ENCODE assay signal across 8 cellular contexts in the genomic region with DNA sequence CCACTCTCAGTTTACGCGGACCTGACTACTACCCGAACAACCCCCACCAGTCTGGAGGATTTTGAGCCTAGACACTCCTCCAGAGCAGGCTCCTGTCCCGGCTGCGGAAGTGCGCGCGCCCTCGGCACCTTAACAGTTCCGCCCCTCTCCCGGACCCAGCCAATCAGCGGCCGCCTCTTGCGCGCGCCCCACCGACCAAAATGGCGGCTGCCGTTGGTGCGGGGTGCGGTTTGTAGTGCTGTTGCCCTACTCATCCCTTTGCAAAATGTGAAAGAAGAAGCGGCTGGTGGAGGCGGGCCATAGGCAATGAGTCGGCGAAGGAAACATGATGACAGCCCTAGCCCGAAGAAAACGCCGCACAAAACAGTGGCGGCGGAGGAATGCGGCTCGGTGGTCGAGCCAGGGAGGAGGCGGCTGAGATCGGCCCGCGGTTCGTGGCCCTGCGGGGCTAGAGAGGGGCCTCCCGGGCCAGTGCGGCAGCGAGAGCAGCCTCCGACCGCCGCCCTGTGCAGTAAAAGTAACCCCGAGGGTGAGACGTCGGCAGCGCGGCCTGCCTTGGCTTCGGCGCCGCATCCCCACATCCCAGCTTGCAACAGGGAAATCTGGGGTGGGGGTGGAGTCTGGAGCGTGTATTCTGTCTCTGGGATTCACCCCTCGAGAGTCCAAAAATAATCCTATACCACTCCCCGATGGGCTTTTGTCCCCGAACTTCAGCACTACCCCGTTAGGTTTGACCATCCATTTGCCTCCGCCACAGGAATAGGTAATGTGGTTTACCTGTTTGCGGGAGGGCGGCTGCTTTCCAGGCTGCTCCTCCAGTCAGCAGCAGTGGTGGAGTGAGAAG. TPM values are rescaled to one million over a fixed set of nuclear protein-coding genes. Genes with fewer than 3 reads are reported as not detected.
DNase-seq lines count a peak whose midpoint lies in the region; ATAC-seq and TF ChIP-seq lines count a peak whose summit lies in the region.

A gene (plus strand): TSS at position 191 of the 844 bp plus-strand sequence. CDS start 116 bp downstream, at position 307.

- intact Hi-C loops in PC-9 (cut with micrococcal nuclease; ENCODE audit: unreplicated experiment) = loop anchor here (1.0 kb wide), 2 partner anchors 107 to 137 kb away; no protein-coding TSS in a partner anchor

- BruUV-seq in PC-9 (replicated peaks; lab: Mats Ljungman, UMichigan) = TSS peak; percentile 85

- H3K36me3 ChIP-seq in PC-9 (ENCODE audit: low read depth) = peaks cover 18% of the 10 kb centered on the region
- H3K36me3 ChIP-seq in mucosa of rectum (ENCODE audit: control insufficient read depth in 2 of 2, insufficient read depth in 2 of 2, low read length in 2 of 2) = no peaks in the 10 kb centered on the region

- peak; percentile 74 for TF ChIP-seq POLR2A in erythroblast (IDR thresholded peaks at IDR 0.05; ENCODE audit: low read length)

- H3K27me3 ChIP-seq in PC-9 (ENCODE audit: insufficient read depth, low read depth) = no peaks in the 10 kb centered on the region
- no peaks in the 10 kb centered on the region for H3K27me3 ChIP-seq in mucosa of rectum (ENCODE audit: control insufficient read depth in 2 of 2, insufficient read depth in 2 of 2, low read length in 2 of 2)

- H3K79me2 ChIP-seq in PC-9 (ENCODE audit: low read depth) = peaks cover 33% of the 10 kb centered on the region

- H3K9me2 ChIP-seq in PC-9 (ENCODE audit: insufficient read depth) = no peaks in the 10 kb centered on the region

- peak; percentile 99 for ATAC-seq in GM21529 (IDR thresholded peaks at IDR 0.05; ENCODE audit: unreplicated experiment)
- peak; percentile 99 for ATAC-seq in activated T-cell treated with anti-CD3 and anti-CD28 coated beads, Interleukin-2, amount 50 U/mL, for 4 hours

- CTCF ChIA-PET in PC-9 (lab: Charles Lee) = no interaction called here

- no peaks in the 10 kb centered on the region for H3K9me3 Mint-ChIP-seq in activated T-cell treated with anti-CD3 and anti-CD28 coated beads, Interleukin-2, amount 50 U/mL, for 4 hours

- no peaks in the 10 kb centered on the region for H3K27me3 Mint-ChIP-seq in activated T-cell treated with anti-CD3 and anti-CD28 coated beads, Interleukin-2, amount 50 U/mL, for 4 hours (ENCODE audit: low read depth)

- peaks cover 3% of the 10 kb centered on the region for H3K36me3 Mint-ChIP-seq in activated T-cell treated with anti-CD3 and anti-CD28 coated beads, Interleukin-2, amount 50 U/mL, for 4 hours (ENCODE audit: insufficient read depth)

- TF ChIP-seq CTCF in PC-9 (conservative IDR thresholded peaks at IDR 0.05) = no peak

- no peaks in the 10 kb centered on the region for H4K20me1 ChIP-seq in PC-9 (ENCODE audit: insufficient read depth)

- peaks cover 34% of the 10 kb centered on the region for H3K4me1 ChIP-seq in PC-9 (replicated peaks; ENCODE audit: insufficient read depth)
- peaks cover 3% of the 10 kb centered on the region in 2 donors for H3K4me1 ChIP-seq in mucosa of rectum (ENCODE audit: control insufficient read depth in 2 of 2, insufficient read depth in 2 of 2, low read length in 2 of 2)

- H3F3A ChIP-seq in PC-9 (ENCODE audit: insufficient read depth, low read depth) = peaks cover 17% of the 10 kb centered on the region

- POLR2A ChIA-PET in PC-9 (lab: Charles Lee; ENCODE audit: unreplicated experiment) = interaction anchor here (0.6 kb wide), 1 partner anchor 962 kb away, joined by 4 read pairs; no protein-coding TSS in a partner anchor

- peak within 1 kb of the TSS; percentile 76 to 87 for H3K9ac ChIP-seq in mucosa of rectum (ENCODE audit: low read depth in 1 of 2, low read length in 2 of 2)

- DNase-seq in DMS 273 treated with DMSO at 0.1 percent for 48 hours (lab: John Stamatoyannopoulos, UW) (peak; percentile 76), PC-9 (peak; percentile 75 to 90), erythroblast (lab: John Stamatoyannopoulos, UW) (peak; percentile 94 to 96)
- peak; percentile 87 for DNase-seq in Jurkat, Clone E6-1 (ENCODE audit: low read depth, low spot score)
- peak; percentile 92 for DNase-seq in activated T-cell treated with anti-CD3 and anti-CD28 coated beads, Interleukin-2, amount 50 U/mL, for 4 hours
- peak; percentile 94 for DNase-seq in stimulated activated CD8-positive, alpha-beta memory T cell treated with anti-CD3 and anti-CD28 coated beads, Interleukin-4, amount 100 ng/mL, for 48 hours

- peak within 1 kb of the TSS; percentile 95 for H2AFZ ChIP-seq in PC-9

- H3K4me2 ChIP-seq in PC-9 = peak within 1 kb of the TSS; percentile 76

- peak within 1 kb of the TSS; percentile 94 for H3K4me3 Mint-ChIP-seq in activated T-cell treated with anti-CD3 and anti-CD28 coated beads, Interleukin-2, amount 50 U/mL, for 4 hours

- H3K27ac ChIP-seq in PC-9 = peak within 1 kb of the TSS; percentile 57
- peak within 1 kb of the TSS; percentile 76 to 87 for H3K27ac ChIP-seq in mucosa of rectum (ENCODE audit: low read depth in 2 of 2, low read length in 2 of 2)

- peaks cover 15% of the 10 kb centered on the region for H3K4me1 Mint-ChIP-seq in activated T-cell treated with anti-CD3 and anti-CD28 coated beads, Interleukin-2, amount 50 U/mL, for 4 hours (ENCODE audit: low read depth)

- peak within 1 kb of the TSS; percentile 92 for H3K4me3 ChIP-seq in Jurkat, Clone E6-1 (ENCODE audit: low read length)
- H3K4me3 ChIP-seq in PC-9 (peak within 1 kb of the TSS; percentile 78), mucosa of rectum (ENCODE audit: low read length in 2 of 2) (peak within 1 kb of the TSS; percentile 59 to 93)

- H3K9me3 ChIP-seq in PC-9 (ENCODE audit: insufficient read depth, low read depth) (no peaks in the 10 kb centered on the region), mucosa of rectum (ENCODE audit: control insufficient read depth in 2 of 2, low read length in 2 of 2) (no peaks in the 10 kb centered on the region)

RNA-seq across cellular contexts. Expression of the gene that starts here (rescaled TPM):
- polyA plus RNA-seq in Jurkat, Clone E6-1 (2012; ENCODE audit: insufficient read depth, insufficient read length) = 14.1 TPM
- 17.1 and 25.3 TPM in 2 replicates for total RNA-seq in PC-9 (2021)
- 10 to 100 TPM; 10.4 to 11.3 (median 10.7) TPM for total RNA-seq in activated T-cell treated with anti-CD3 and anti-CD28 coated beads, Interleukin-2, amount 50 U/mL, for 4 hours

Comparison
In these comparisons a context has a peak if more than half of its experiments do, and no peak if none do; other contexts are left out.
1. Peak in every context shown above with its lines: DNase-seq, ATAC-seq, H3K4me3 ChIP-seq and H3K27ac ChIP-seq.